ENCODE assay signal across 21 cellular contexts in the genomic region with DNA sequence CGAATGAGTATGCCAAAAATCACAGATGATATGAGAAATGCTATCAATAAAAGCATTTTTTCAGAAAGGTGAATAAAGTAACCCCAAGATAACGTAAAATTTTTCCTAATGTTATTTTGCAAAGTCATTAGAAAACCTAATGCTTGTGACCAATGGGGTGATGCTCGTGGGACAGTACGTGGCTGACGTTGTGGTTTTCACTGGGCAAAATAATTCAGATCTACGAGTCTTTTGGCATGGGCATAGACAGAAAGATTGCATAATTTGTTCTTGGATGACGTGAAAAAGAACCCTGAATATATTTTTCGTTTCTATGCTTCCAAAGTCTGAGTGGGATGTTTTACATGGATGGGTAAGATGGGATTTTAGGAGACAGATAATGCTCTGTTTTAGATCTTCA.
DNase-seq lines count a peak whose midpoint lies in the region; ATAC-seq and TF ChIP-seq lines count a peak whose summit lies in the region.
"Had no signal": no experiment of that assay in that cellular context is flagged by ENCODE, and none has a peak within 500 bp of the region (broad histone marks: within the 10 kb centered on the region; RNA-seq: fewer than 3 reads in every experiment).

No MANE protein-coding gene starts in this region.

- no peak overlapping the region for H3K4me3 ChIP-seq in uterus
- H3K4me3 ChIP-seq: GM12878 had no signal

- H3K27ac ChIP-seq in uterus: peak overlapping the region; percentile 54 to 83

- H3K4me1 ChIP-seq in uterus: peaks cover 12 to 13% of the 10 kb centered on the region in 2 donors

- H3K9me3 ChIP-seq in uterus: no peaks in the 10 kb centered on the region
- H3K9me3 ChIP-seq: SK-N-SH had no signal

- no peaks in the 10 kb centered on the region for H3K27me3 ChIP-seq in uterus

- intact Hi-C loops in Right ventricle myocardium superior (cut with DNase I): loop anchor here (10.0 kb wide), 1 partner anchor 155 kb away; no protein-coding TSS in a partner anchor
- intact Hi-C loops in cardiac septum (cut with DNase I): no loop called here
- intact Hi-C loops in uterus (cut with DNase I; ENCODE audit: low total_unique reads): loop anchor here (10.0 kb wide), 1 partner anchor 155 kb away; no protein-coding TSS in a partner anchor

- ATAC-seq in Right ventricle myocardium superior (ENCODE audit: poor library complexity) (peak; percentile 13), omental fat pad (ENCODE audit: low FRiP score) (peak; percentile 23)
- ATAC-seq: CD8-positive, alpha-beta T cell; GM12878 had no signal

- no peaks in the 10 kb centered on the region for H3K36me3 ChIP-seq in uterus

- DNase-seq in Right ventricle myocardium superior (no peak), cardiac septum (ENCODE audit: low spot score) (no peak), fibroblast of gingiva (ENCODE audit: low read depth) (peak; percentile 35), omental fat pad (ENCODE audit: low spot score) (no peak), uterus (no peak), SK-N-DZ (ENCODE audit: low spot score) (no peak), NCI-H446 treated with DMSO at 0.1 percent for 48 hours (lab: John Stamatoyannopoulos, UW) (no peak), SIG-M5 treated with dmso at 0.1 percent for 504 hours (lab: John Stamatoyannopoulos, UW; ENCODE audit: unreplicated experiment) (no peak)
- DNase-seq: 8988T; AML-193; C1 segment of cervical spinal cord; CD8-positive, alpha-beta T cell; DND-41; H7; NCI-H1105; NCI-H2171; NCI-H345; NCI-H526; SHP77; SK-N-SH had no signal

- no peak for TF ChIP-seq POLR2A in uterus (IDR thresholded peaks at IDR 0.05)

- TF ChIP-seq CTCF in omental fat pad (IDR thresholded peaks at IDR 0.05): no peak
- TF ChIP-seq CTCF in uterus (IDR thresholded peaks at IDR 0.05): no peak
